In the genomic region with DNA sequence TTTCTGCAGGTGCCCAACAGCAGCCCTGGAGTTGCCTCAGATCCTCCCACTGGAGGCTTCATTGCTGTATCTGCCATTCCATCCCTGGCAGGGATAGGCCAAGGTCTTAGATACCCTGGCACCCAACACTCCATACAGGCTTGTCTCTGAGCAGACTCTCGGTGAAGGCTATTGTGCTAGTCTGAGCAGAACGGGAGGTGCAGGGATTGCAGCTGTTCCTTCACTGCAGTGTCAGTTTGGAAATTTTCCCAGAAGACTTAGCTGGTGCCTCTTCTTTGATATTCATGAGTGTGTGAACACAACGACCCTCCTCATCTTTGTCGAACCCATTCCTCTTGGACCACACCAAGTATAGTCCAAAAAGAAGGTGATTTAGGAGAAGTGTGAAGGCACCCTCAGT, we compare ENCODE assay signal across 29 cellular contexts. TPM values are rescaled to one million over a fixed set of nuclear protein-coding genes. Genes with fewer than 3 reads are reported as not detected.
"Had no signal": no experiment of that assay in that cellular context is flagged by ENCODE, and none has a peak within 500 bp of the region (broad histone marks: within the 10 kb centered on the region; RNA-seq: fewer than 3 reads in every experiment).

No MANE protein-coding gene starts in this region.

- H3K27me3 ChIP-seq: foreskin keratinocyte, pancreas, right atrium auricular region, testis, transverse colon had no signal

- H3K4me3 ChIP-seq: esophagus muscularis mucosa, heart right ventricle, left lung, lower lobe of right lung, pancreas, prostate gland, right atrium auricular region, testis, transverse colon had no signal

- H3K36me3 ChIP-seq: esophagus muscularis mucosa, heart right ventricle, left lung, lower lobe of right lung, pancreas, prostate gland, right atrium auricular region, transverse colon had no signal

- H3K4me1 ChIP-seq: foreskin keratinocyte, prostate gland had no signal

- ATAC-seq: activated CD4-positive, alpha-beta T cell treated with anti-CD3 and anti-CD28 coated beads for 36 hours; activated CD8-positive, alpha-beta memory T cell treated with anti-CD3 and anti-CD28 coated beads, Interleukin-2, amount 10 ng/mL, durations not matched to agents 7 days and 5 days; activated CD8-positive, alpha-beta T cell treated with anti-CD3 and anti-CD28 coated beads, Interleukin-2, amount 10 ng/mL, durations not matched to agents 7 days and 5 days; activated naive CD8-positive, alpha-beta T cell treated with anti-CD3 and anti-CD28 coated beads, Interleukin-2, amount 50 U/mL, for 24 hours; foreskin keratinocyte; heart right ventricle; left lung; lower lobe of right lung; pancreas; stimulated activated naive CD8-positive, alpha-beta T cell treated with anti-CD3 and anti-CD28 coated beads, Interleukin-15, Interleukin-2, amounts not matched to agents 100 U/mL and 50 U/mL, for 24 hours had no signal

- H3K27ac ChIP-seq: esophagus muscularis mucosa, foreskin keratinocyte, heart right ventricle, left lung, lower lobe of right lung, pancreas, prostate gland, right atrium auricular region had no signal

- DNase-seq: activated B cell treated with CpG ODN at 0.5 μM for 24 hours; activated CD4-positive, alpha-beta T cell treated with anti-CD3 and anti-CD28 coated beads for 36 hours; activated CD8-positive, alpha-beta memory T cell treated with anti-CD3 and anti-CD28 coated beads, Interleukin-2, amount 10 ng/mL, durations not matched to agents 7 days and 5 days; activated CD8-positive, alpha-beta T cell treated with anti-CD3 and anti-CD28 coated beads, Interleukin-2, amount 10 ng/mL, durations not matched to agents 7 days and 5 days; activated naive CD8-positive, alpha-beta T cell treated with anti-CD3 and anti-CD28 coated beads, Interleukin-2, amount 50 U/mL, for 24 hours; activated T-cell treated with anti-CD3 and anti-CD28 coated beads, Interleukin-2, amount 50 U/mL, for 48 hours; amygdala; dermis blood vessel endothelial cell; effector CD4-positive, alpha-beta T cell; foreskin keratinocyte; heart right ventricle; left lung; lower lobe of right lung; mesendoderm; naive B cell; nucleus accumbens; pancreas; stimulated activated CD4-positive, alpha-beta T cell treated with anti-CD3 and anti-CD28 coated beads, Interleukin-4, amount 100 ng/mL, for 1 hour; stimulated activated naive CD8-positive, alpha-beta T cell treated with anti-CD3 and anti-CD28 coated beads, Interleukin-15, Interleukin-2, amounts not matched to agents 100 U/mL and 50 U/mL, for 24 hours; T-helper 2 cell; testis; transverse colon had no signal

- H3K9me3 ChIP-seq: esophagus muscularis mucosa, heart right ventricle, left lung, lower lobe of right lung, pancreas, prostate gland, right atrium auricular region, testis, transverse colon had no signal

RNA-seq across cellular contexts. Expression of a gene that starts 39.1 kb away (rescaled TPM):
- total RNA-seq: activated B cell treated with CpG ODN at 0.5 μM for 24 hours; activated CD4-positive, alpha-beta T cell treated with anti-CD3 and anti-CD28 coated beads for 36 hours; activated CD8-positive, alpha-beta memory T cell treated with anti-CD3 and anti-CD28 coated beads, Interleukin-2, amount 10 ng/mL, durations not matched to agents 7 days and 5 days; activated CD8-positive, alpha-beta T cell treated with anti-CD3 and anti-CD28 coated beads, Interleukin-2, amount 10 ng/mL, durations not matched to agents 7 days and 5 days; activated T-helper 2 cell treated with anti-CD3 and anti-CD28 coated beads, Interferon-gamma antibody, Interleukin-2, Interleukin-4, amounts not matched to agents 10 μg/mL and 5 μg/mL and 100 μg/mL, durations not matched to agents 14 hours and 24 hours and 36 hours; bronchial epithelial cell; dermis blood vessel endothelial cell; foreskin keratinocyte; heart right ventricle; left lung; lower lobe of right lung; mononuclear cell; pancreas; prostate gland; right atrium auricular region; skeletal muscle tissue; testis; transverse colon had no signal
